In genomic region chr17:76103274-76104139, GRCh38 we compare ENCODE assay signal across 7 cellular contexts. TPM values are rescaled to one million over a fixed set of nuclear protein-coding genes. Genes with fewer than 3 reads are reported as not detected.
DNase-seq lines count a peak whose midpoint lies in the region; ATAC-seq, FAIRE-seq and TF ChIP-seq lines count a peak whose summit lies in the region.

TSS of gene EXOC7 (minus strand) at chr17:76103787. CDS start at chr17:76103692, 95 bp downstream.

- peak within 1 kb of the TSS; percentile 65 for H3K4me3 ChIP-seq in bronchial epithelial cell (ENCODE audit: low read depth, low read length)

- no peaks in the 10 kb centered on the region for H3K27me3 ChIP-seq in bronchial epithelial cell (ENCODE audit: control insufficient read depth, insufficient read depth, low read length)

- DNase-seq in GM18507 (ENCODE audit: extremely low spot score, insufficient read length, low read depth): peak; percentile 99
- peak; percentile 91 for DNase-seq in NCI-H2227 treated with DMSO at 0.1 percent for 48 hours (lab: John Stamatoyannopoulos, UW)
- DNase-seq in WTC11 (ENCODE audit: low spot score): peak; percentile 92
- peak; percentile 76 for DNase-seq in bronchial epithelial cell (ENCODE audit: low read depth)
- DNase-seq in iris pigment epithelial cell (ENCODE audit: low read depth): peak; percentile 82
- peak; percentile 88 to 91 for DNase-seq in stimulated activated CD4-positive, alpha-beta T cell treated with anti-CD3 and anti-CD28 coated beads, Interleukin-12 subunit alpha, Interleukin-12 subunit beta, amount 100 ng/mL, for 24 hours (ENCODE audit: low read depth in 2 of 2)

- peaks cover 9% of the 10 kb centered on the region for H3K36me3 ChIP-seq in bronchial epithelial cell (ENCODE audit: control insufficient read depth, insufficient read depth, low read length)

- CTCF ChIA-PET in WTC11 (lab: Charles Lee): interaction anchor here (0.7 to 3.0 kb wide), 12 partner anchors 18 to 198 kb away, joined by 3 to 19 read pairs (median 3); no protein-coding TSS in a partner anchor

- peaks cover 29% of the 10 kb centered on the region for H3K36me3 Mint-ChIP-seq in WTC11

- peak within 1 kb of the TSS; percentile 97 for H3K27ac Mint-ChIP-seq in WTC11

- POLR2A ChIA-PET in WTC11 (lab: Charles Lee): interaction anchor here (0.9 to 1.0 kb wide), 2 partner anchors 27 to 459 kb away, joined by 3 read pairs; no protein-coding TSS in a partner anchor

- peak within 1 kb of the TSS; percentile 88 for H3K4me3 Mint-ChIP-seq in WTC11

- peak; percentile 86 for ATAC-seq in HG03135 (IDR thresholded peaks at IDR 0.05; ENCODE audit: unreplicated experiment)
- peak; percentile 72 for ATAC-seq in WTC11

- TF ChIP-seq CTCF in WTC11 (IDR thresholded peaks at IDR 0.05) (no peak), bronchial epithelial cell (IDR thresholded peaks at IDR 0.05; ENCODE audit: insufficient read depth, low read length, severe bottlenecking) (no peak)

- H3K27me3 Mint-ChIP-seq in WTC11 (ENCODE audit: low read depth): no peaks in the 10 kb centered on the region; the same call in 1 of the 2 replicates

- H3K9me3 Mint-ChIP-seq in WTC11: no peaks in the 10 kb centered on the region

- FAIRE-seq in GM18507 (lab: Jason Lieb, UNC) (peak; percentile 89), bronchial epithelial cell (lab: Jason Lieb, UNC) (no peak)

- H3K4me1 Mint-ChIP-seq in WTC11: peaks cover 28% of the 10 kb centered on the region

TF ChIP-seq in WTC11, 78 proteins besides CTCF, POLR2A, EP300 and RAD21 (continues in another document):
- TF ChIP-seq ETV6 (CRISPR knock-in tag; IDR thresholded peaks at IDR 0.05): peak; percentile 85
- TF ChIP-seq SMAD4 (CRISPR knock-in tag; IDR thresholded peaks at IDR 0.05): no peak
- TF ChIP-seq TEAD1 (CRISPR knock-in tag; IDR thresholded peaks at IDR 0.05): peak; percentile 36; the same call in 1 of the 2 replicates
- peak; percentile 77 for TF ChIP-seq SP1 (CRISPR knock-in tag; conservative IDR thresholded peaks at IDR 0.05)
- no peak for TF ChIP-seq ELF4 (CRISPR knock-in tag; IDR thresholded peaks at IDR 0.05; ENCODE audit: low read depth)
- TF ChIP-seq GABPB1 (CRISPR knock-in tag; IDR thresholded peaks at IDR 0.05): peak; percentile 65; the same call in 1 of the 2 replicates
- TF ChIP-seq MAX (CRISPR knock-in tag; IDR thresholded peaks at IDR 0.05): peak; percentile 76; the same call in 1 of the 2 replicates
- peak; percentile 47; the same call in 1 of the 2 replicates for TF ChIP-seq PRDM15 (CRISPR knock-in tag; IDR thresholded peaks at IDR 0.05)
- peak; percentile 55; the same call in 1 of the 2 replicates for TF ChIP-seq ZNF232 (CRISPR knock-in tag; IDR thresholded peaks at IDR 0.05)
- no peak for TF ChIP-seq ZNF512 (CRISPR knock-in tag; IDR thresholded peaks at IDR 0.05; ENCODE audit: borderline replicate concordance)
- 0 out of 2 replicates have a peak, but pooled peaks have one; percentile 7 for TF ChIP-seq TEAD4 (CRISPR knock-in tag; IDR thresholded peaks at IDR 0.05)
- TF ChIP-seq NFE2L1 (CRISPR knock-in tag; IDR thresholded peaks at IDR 0.05): no peak
- peak; percentile 18; the same call in 1 of the 2 replicates for TF ChIP-seq HMGXB4 (CRISPR knock-in tag; IDR thresholded peaks at IDR 0.05)
- TF ChIP-seq E2F1 (CRISPR knock-in tag; IDR thresholded peaks at IDR 0.05): 0 out of 2 replicates have a peak, but pooled peaks have one; percentile 24
- no peak for TF ChIP-seq ZNF396 (CRISPR knock-in tag; IDR thresholded peaks at IDR 0.05; ENCODE audit: borderline replicate concordance)
- no peak for TF ChIP-seq RORB (CRISPR knock-in tag; IDR thresholded peaks at IDR 0.05)
- no peak for TF ChIP-seq AR (CRISPR knock-in tag; IDR thresholded peaks at IDR 0.05)
- TF ChIP-seq FOXK1 (CRISPR knock-in tag; IDR thresholded peaks at IDR 0.05): peak; percentile 39; the same call in 1 of the 2 replicates

RNA-seq across cellular contexts. Expression of gene EXOC7, which starts in this region (rescaled TPM):
- 90.0 to 126 TPM (median 96.2 TPM) in 3 replicates for total RNA-seq in WTC11 (2021)
- 41.9 and 49.5 TPM in 2 replicates for total RNA-seq in bronchial epithelial cell

Comparison
In these comparisons a context has a peak if more than half of its experiments do, and no peak if none do; other contexts are left out.
1. Peak in every context shown above with its lines: DNase-seq, ATAC-seq and H3K4me3 ChIP-seq.